In genomic region chr6:42748241-42748898, GRCh38 we compare ENCODE assay signal across 10 cellular contexts. TPM values are rescaled to one million over a fixed set of nuclear protein-coding genes. Genes with fewer than 3 reads are reported as not detected.
DNase-seq lines count a peak whose midpoint lies in the region; ATAC-seq and TF ChIP-seq lines count a peak whose summit lies in the region.
"Had no signal": no experiment of that assay in that cellular context is flagged by ENCODE, and none has a peak within 500 bp of the region (broad histone marks: within the 10 kb centered on the region; RNA-seq: fewer than 3 reads in every experiment).

No MANE protein-coding gene starts in this region.

- H3K9me3 ChIP-seq in thoracic aorta = no peaks in the 10 kb centered on the region

- peaks cover 38% of the 10 kb centered on the region for H3K4me1 Mint-ChIP-seq in activated T-cell treated with anti-CD3 and anti-CD28 coated beads, Interleukin-2, amount 50 U/mL, for 72 hours (ENCODE audit: low read depth)
- H3K4me1 Mint-ChIP-seq in activated B cell treated with CpG ODN at 0.5 μM for 24 hours = peaks cover 39% of the 10 kb centered on the region
- H3K4me1 Mint-ChIP-seq in glutamatergic neuron (ENCODE audit: low read depth, unreplicated experiment) = peaks cover 4% of the 10 kb centered on the region

- intact Hi-C loops in activated B cell treated with CpG ODN at 0.5 μM for 24 hours (cut with micrococcal nuclease) = loop anchor here (5.0 to 10.0 kb wide), 2 partner anchors 74 to 1674 kb away; partner anchors contain the start of genes NFYA and OARD1

- no peaks in the 10 kb centered on the region for H3K9me3 Mint-ChIP-seq in activated T-cell treated with anti-CD3 and anti-CD28 coated beads, Interleukin-2, amount 50 U/mL, for 72 hours
- no peaks in the 10 kb centered on the region for H3K9me3 Mint-ChIP-seq in activated B cell treated with CpG ODN at 0.5 μM for 24 hours
- peaks cover 8% of the 10 kb centered on the region for H3K9me3 Mint-ChIP-seq in glutamatergic neuron (ENCODE audit: unreplicated experiment)

- H3K4me3 Mint-ChIP-seq in activated T-cell treated with anti-CD3 and anti-CD28 coated beads, Interleukin-2, amount 50 U/mL, for 72 hours = peak overlapping the region; percentile 91 to 97
- peak overlapping the region; percentile 100 for H3K4me3 Mint-ChIP-seq in activated B cell treated with CpG ODN at 0.5 μM for 24 hours
- peak overlapping the region; percentile 100 for H3K4me3 Mint-ChIP-seq in glutamatergic neuron (ENCODE audit: unreplicated experiment)

- no peaks in the 10 kb centered on the region for H3K36me3 ChIP-seq in thoracic aorta

- H3K27ac ChIP-seq in thoracic aorta = peak overlapping the region; percentile 10 to 97

- H3K27me3 ChIP-seq in thoracic aorta (replicated peaks; ENCODE audit: insufficient read depth) = no peaks in the 10 kb centered on the region

- no peak for TF ChIP-seq CTCF in activated B cell treated with CpG ODN at 0.5 μM for 24 hours (IDR thresholded peaks at IDR 0.05)
- TF ChIP-seq CTCF in glutamatergic neuron (IDR thresholded peaks at IDR 0.05; ENCODE audit: partially characterized antibody, unreplicated experiment) = no peak
- no peak for TF ChIP-seq CTCF in thoracic aorta (IDR thresholded peaks at IDR 0.05)

- peaks cover 3 to 11% of the 10 kb centered on the region in 2 donors for H3K36me3 Mint-ChIP-seq in activated T-cell treated with anti-CD3 and anti-CD28 coated beads, Interleukin-2, amount 50 U/mL, for 72 hours (ENCODE audit: insufficient read depth in 2 of 2)
- H3K36me3 Mint-ChIP-seq in activated B cell treated with CpG ODN at 0.5 μM for 24 hours (ENCODE audit: low read depth) (peaks cover 17% of the 10 kb centered on the region), glutamatergic neuron (ENCODE audit: unreplicated experiment) (no peaks in the 10 kb centered on the region)

- H3K4me3 ChIP-seq in thoracic aorta = peak overlapping the region; percentile 99

- no peak for DNase-seq in activated T-cell treated with anti-CD3 and anti-CD28 coated beads, Interleukin-2, amount 50 U/mL, for 72 hours
- no peak for DNase-seq in activated T-cell treated with anti-CD3 and anti-CD28 coated beads, Interleukin-2, amount 50 U/mL, for 48 hours
- DNase-seq in activated B cell treated with CpG ODN at 0.5 μM for 24 hours (no peak), glutamatergic neuron (no peak), thoracic aorta (ENCODE audit: low spot score) (no peak), HUDEP-2 (lab: John Stamatoyannopoulos, UW; ENCODE audit: unreplicated experiment in 76 of 76) (no peak)
- no peak for DNase-seq in stimulated activated CD4-positive, alpha-beta T cell treated with anti-CD3 and anti-CD28 coated beads, Interleukin-2, amount 100 ng/mL, for 48 hours
- DNase-seq in stimulated activated CD8-positive, alpha-beta memory T cell treated with anti-CD3 and anti-CD28 coated beads, Interleukin-4, amount 100 ng/mL, for 48 hours = no peak
- DNase-seq: activated CD4-positive, alpha-beta T cell treated with anti-CD3 and anti-CD28 coated beads, Interleukin-2, amount 50 U/mL, for 4 hours; effector CD4-positive, alpha-beta T cell had no signal

- no peak for ATAC-seq in activated T-cell treated with anti-CD3 and anti-CD28 coated beads, Interleukin-2, amount 50 U/mL, for 72 hours (replicated peaks in 1 of 2)
- ATAC-seq in activated B cell treated with CpG ODN at 0.5 μM for 24 hours (ENCODE audit: low read depth) (no peak), thoracic aorta (ENCODE audit: insufficient number of reproducible peaks, low FRiP score, low read depth) (no peak)

- H3K27ac Mint-ChIP-seq in activated T-cell treated with anti-CD3 and anti-CD28 coated beads, Interleukin-2, amount 50 U/mL, for 72 hours = no peak overlapping the region
- H3K27ac Mint-ChIP-seq in activated B cell treated with CpG ODN at 0.5 μM for 24 hours (peak overlapping the region; percentile 100), glutamatergic neuron (ENCODE audit: unreplicated experiment) (peak overlapping the region; percentile 100)

- CTCF ChIA-PET in activated B cell treated with CpG ODN at 0.5 μM for 24 hours (lab: Charles Lee) = interaction anchor here (0.5 to 1.3 kb wide), 4 partner anchors 22 to 679 kb away, joined by 3 to 4 read pairs (median 3); partner anchors contain the start of gene ABCC10

- H3K4me1 ChIP-seq in thoracic aorta (ENCODE audit: control insufficient read depth in 1 of 2, low read depth in 2 of 2) = peaks cover 11 to 33% of the 10 kb centered on the region in 2 donors

- no peaks in the 10 kb centered on the region for H3K27me3 Mint-ChIP-seq in activated T-cell treated with anti-CD3 and anti-CD28 coated beads, Interleukin-2, amount 50 U/mL, for 72 hours (ENCODE audit: low read depth)
- H3K27me3 Mint-ChIP-seq in activated B cell treated with CpG ODN at 0.5 μM for 24 hours (no peaks in the 10 kb centered on the region), glutamatergic neuron (ENCODE audit: unreplicated experiment) (peaks cover 7% of the 10 kb centered on the region)

- POLR2A ChIA-PET in activated B cell treated with CpG ODN at 0.5 μM for 24 hours (lab: Charles Lee) = interaction anchor here (0.6 to 11.3 kb wide), 14 partner anchors 21 to 759 kb away, joined by 3 to 1220 read pairs (median 8); partner anchors contain the start of genes BICRAL, CNPY3 and RPL7L1

RNA-seq across cellular contexts. Expression of gene TBCC, which starts 2.5 kb away (rescaled TPM):
- total RNA-seq in activated T-cell treated with anti-CD3 and anti-CD28 coated beads, Interleukin-2, amount 50 U/mL, for 72 hours = 10 to 100 TPM; 24.3 to 25.3 TPM
- total RNA-seq in activated B cell treated with CpG ODN at 0.5 μM for 24 hours (41.5 and 41.7 TPM in 2 replicates), glutamatergic neuron (ENCODE audit: unreplicated experiment) (35.2 TPM), thoracic aorta (10 to 100 TPM; 26.4 to 33.8 TPM)

RNA-seq across cellular contexts. Expression of gene PRPH2, which starts 26.0 kb away (rescaled TPM):
- total RNA-seq in activated T-cell treated with anti-CD3 and anti-CD28 coated beads, Interleukin-2, amount 50 U/mL, for 72 hours = under 1 TPM in 1 of 2 donors, not detected in 1; 0.14 TPM
- total RNA-seq in activated B cell treated with CpG ODN at 0.5 μM for 24 hours (0.07 TPM in 1 of 2 replicates, not detected in the other), glutamatergic neuron (ENCODE audit: unreplicated experiment) (not detected), thoracic aorta (under 1 TPM in 1 of 2 donors, not detected in 1; 0.78 TPM)

RNA-seq across cellular contexts. Expression of gene BICRAL, which starts 33.5 kb away (rescaled TPM):
- total RNA-seq in activated T-cell treated with anti-CD3 and anti-CD28 coated beads, Interleukin-2, amount 50 U/mL, for 72 hours = 10 to 100 TPM; 21.9 to 24.4 TPM
- 25.2 and 25.5 TPM in 2 replicates for total RNA-seq in activated B cell treated with CpG ODN at 0.5 μM for 24 hours
- 11.0 TPM for total RNA-seq in glutamatergic neuron (ENCODE audit: unreplicated experiment)
- total RNA-seq in thoracic aorta = 10 to 100 TPM; 16.5 to 18.8 TPM
